ENCODE assay signal across 6 cellular contexts in the genomic region with DNA sequence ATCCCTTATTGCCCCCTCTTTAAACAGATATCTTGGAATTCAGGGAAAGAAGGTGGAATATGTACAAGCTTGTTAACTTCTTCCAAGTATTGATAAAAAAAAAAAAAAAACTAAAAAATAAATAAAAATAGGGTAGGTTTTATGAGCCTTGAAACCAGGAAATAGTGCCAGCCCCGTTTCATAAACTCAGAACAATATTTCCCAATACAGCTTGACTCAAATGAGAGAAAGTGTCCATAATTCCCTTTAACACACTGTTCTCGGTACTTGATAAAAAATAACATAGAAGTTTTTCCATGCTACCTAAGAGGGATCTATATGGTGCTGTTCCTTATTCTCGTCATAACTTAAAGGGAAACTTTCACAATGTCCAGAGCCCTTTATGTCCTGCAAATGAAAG. TPM values are rescaled to one million over a fixed set of nuclear protein-coding genes. Genes with fewer than 3 reads are reported as not detected.
"Had no signal": no experiment of that assay in that cellular context is flagged by ENCODE, and none has a peak within 500 bp of the region (broad histone marks: within the 10 kb centered on the region; RNA-seq: fewer than 3 reads in every experiment).

No MANE protein-coding gene starts in this region.

- ATAC-seq: GM23338 had no signal

- H3K4me3 ChIP-seq: GM23338 had no signal

- DNase-seq: H9, HCEC 1CT had no signal

- H3K4me2 ChIP-seq: GM23338 had no signal

RNA-seq across cellular contexts. Expression of gene C2orf80, which starts 17.9 kb away (rescaled TPM):
- total RNA-seq: GM23338, H9, HepG2, HT1080 had no signal

RNA-seq across cellular contexts. Expression of gene CRYGA, which starts 44.4 kb away (rescaled TPM):
- total RNA-seq: GM23338, H1, H9, HepG2, HT1080 had no signal
